20 cellular contexts compared by ENCODE assay signal in genomic region chr13:28611021-28611420, GRCh38. TPM values are rescaled to one million over a fixed set of nuclear protein-coding genes. Genes with fewer than 3 reads are reported as not detected.
DNase-seq lines count a peak whose midpoint lies in the region; ATAC-seq and TF ChIP-seq lines count a peak whose summit lies in the region.
"Had no signal": no experiment of that assay in that cellular context is flagged by ENCODE, and none has a peak within 500 bp of the region (broad histone marks: within the 10 kb centered on the region; RNA-seq: fewer than 3 reads in every experiment).

No MANE protein-coding gene starts in this region.

- no peaks in the 10 kb centered on the region for H3K27me3 Mint-ChIP-seq in T-helper 1 cell treated with Interleukin-12 subunit alpha and Interleukin-12 subunit beta and Interleukin-4 antibody, amounts not matched to agents 30 μg/mL and 1 μg/mL, for 36 hours (ENCODE audit: low read depth)
- no peaks in the 10 kb centered on the region for H3K27me3 Mint-ChIP-seq in dendritic cell treated with granulocyte-macrophage colony-stimulating factor and Interleukin-4, amounts not matched to agents 40 ng/mL and 50 ng/mL, for 4 days

- intact Hi-C loops in dendritic cell treated with granulocyte-macrophage colony-stimulating factor and Interleukin-4, amounts not matched to agents 40 ng/mL and 50 ng/mL, for 4 days (cut with micrococcal nuclease) = no loop called here

- no peak for TF ChIP-seq CTCF in right atrium auricular region (IDR thresholded peaks at IDR 0.05)

- DNase-seq in stimulated activated CD4-positive, alpha-beta T cell treated with anti-CD3 and anti-CD28 coated beads, Interleukin-1b, Interleukin-23, amount 100 ng/mL, for 48 hours = peak; percentile 11
- DNase-seq in stimulated activated CD4-positive, alpha-beta T cell treated with anti-CD3 and anti-CD28 coated beads, Interleukin-2, amount 100 ng/mL, for 24 hours = no peak
- DNase-seq in C1 segment of cervical spinal cord (lab: John Stamatoyannopoulos, UW) (no peak), right atrium auricular region (ENCODE audit: low spot score) (no peak)
- DNase-seq: activated gamma-delta T cell; anterior cingulate cortex; cerebellar nuclear complex; DMS79 treated with DMSO at 0.1 percent for 48 hours; effector CD8-positive, alpha-beta T cell; Karpas-422; NCI-H1092; NCI-H2081 treated with DMSO at 0.1 percent for 48 hours; NCI-H446 treated with DMSO at 0.1 percent for 48 hours; NK-92 treated with Interleukin-12 subunit alpha and Interleukin-12 subunit beta, amount 100 ng/mL, for 24 hours; testis had no signal

- peak overlapping the region; percentile 30 for H3K4me3 Mint-ChIP-seq in T-helper 1 cell treated with Interleukin-12 subunit alpha and Interleukin-12 subunit beta and Interleukin-4 antibody, amounts not matched to agents 30 μg/mL and 1 μg/mL, for 36 hours
- no peak overlapping the region for H3K4me3 Mint-ChIP-seq in dendritic cell treated with granulocyte-macrophage colony-stimulating factor and Interleukin-4, amounts not matched to agents 40 ng/mL and 50 ng/mL, for 4 days

- H3K36me3 Mint-ChIP-seq in T-helper 1 cell treated with Interleukin-12 subunit alpha and Interleukin-12 subunit beta and Interleukin-4 antibody, amounts not matched to agents 30 μg/mL and 1 μg/mL, for 36 hours (ENCODE audit: low read depth) = peaks cover 6% of the 10 kb centered on the region
- no peaks in the 10 kb centered on the region for H3K36me3 Mint-ChIP-seq in dendritic cell treated with granulocyte-macrophage colony-stimulating factor and Interleukin-4, amounts not matched to agents 40 ng/mL and 50 ng/mL, for 4 days (ENCODE audit: low read depth)
- H3K36me3 Mint-ChIP-seq: immature natural killer cell had no signal

- H3K4me1 Mint-ChIP-seq in T-helper 1 cell treated with Interleukin-12 subunit alpha and Interleukin-12 subunit beta and Interleukin-4 antibody, amounts not matched to agents 30 μg/mL and 1 μg/mL, for 36 hours (ENCODE audit: low read depth) = peaks cover 28% of the 10 kb centered on the region
- H3K4me1 Mint-ChIP-seq in dendritic cell treated with granulocyte-macrophage colony-stimulating factor and Interleukin-4, amounts not matched to agents 40 ng/mL and 50 ng/mL, for 4 days (ENCODE audit: low read depth) = peaks cover 50% of the 10 kb centered on the region

- H3K27me3 ChIP-seq in right atrium auricular region = no peaks in the 10 kb centered on the region
- H3K27me3 ChIP-seq: testis had no signal

- no peaks in the 10 kb centered on the region for H3K9me3 ChIP-seq in right atrium auricular region
- H3K9me3 ChIP-seq: testis had no signal

- peak overlapping the region; percentile 69 for H3K27ac Mint-ChIP-seq in T-helper 1 cell treated with Interleukin-12 subunit alpha and Interleukin-12 subunit beta and Interleukin-4 antibody, amounts not matched to agents 30 μg/mL and 1 μg/mL, for 36 hours
- peak overlapping the region; percentile 82 for H3K27ac Mint-ChIP-seq in dendritic cell treated with granulocyte-macrophage colony-stimulating factor and Interleukin-4, amounts not matched to agents 40 ng/mL and 50 ng/mL, for 4 days

- no peak for ATAC-seq in HG03521 (IDR thresholded peaks at IDR 0.05; ENCODE audit: unreplicated experiment)

- H3K36me3 ChIP-seq in right atrium auricular region = no peaks in the 10 kb centered on the region

- H3K4me3 ChIP-seq in right atrium auricular region = no peak overlapping the region
- H3K4me3 ChIP-seq: testis had no signal

- H3K27ac ChIP-seq in right atrium auricular region = no peak overlapping the region
- H3K27ac ChIP-seq: RWPE1, testis had no signal

- H3K9me3 Mint-ChIP-seq in T-helper 1 cell treated with Interleukin-12 subunit alpha and Interleukin-12 subunit beta and Interleukin-4 antibody, amounts not matched to agents 30 μg/mL and 1 μg/mL, for 36 hours = no peaks in the 10 kb centered on the region
- H3K9me3 Mint-ChIP-seq in dendritic cell treated with granulocyte-macrophage colony-stimulating factor and Interleukin-4, amounts not matched to agents 40 ng/mL and 50 ng/mL, for 4 days = no peaks in the 10 kb centered on the region
- H3K9me3 Mint-ChIP-seq: immature natural killer cell had no signal

- H3K4me1 ChIP-seq in right atrium auricular region = no peaks in the 10 kb centered on the region
- H3K4me1 ChIP-seq: testis had no signal

RNA-seq across cellular contexts. Expression of gene POMP, which starts 47.9 kb away (rescaled TPM):
- total RNA-seq in right atrium auricular region = 10 to 100 TPM; 88.2 to 93.7 TPM
